ENCODE assay signal across 15 cellular contexts in genomic region chr19:56273563-56274117, GRCh38. TPM values are rescaled to one million over a fixed set of nuclear protein-coding genes. Genes with fewer than 3 reads are reported as not detected.
DNase-seq lines count a peak whose midpoint lies in the region; TF ChIP-seq lines count a peak whose summit lies in the region.
"Had no signal": no experiment of that assay in that cellular context is flagged by ENCODE, and none has a peak within 500 bp of the region (broad histone marks: within the 10 kb centered on the region; RNA-seq: fewer than 3 reads in every experiment).

No MANE protein-coding gene starts in this region.

- DNase-seq in HFF-Myc (ENCODE audit: extremely low read depth, low read depth) (peak; percentile 14), SK-N-SH (no peak), fibroblast of mammary gland (ENCODE audit: low read depth) (peak; percentile 53), trophoblast cell (peak; percentile 7 to 24), kidney glomerular epithelial cell (lab: John Stamatoyannopoulos, UW) (no peak), T-helper 2 cell (no peak)
- no peak for DNase-seq in activated effector memory CD4-positive, alpha-beta T cell treated with anti-CD3 and anti-CD28 coated beads, Interleukin-2, amount 50 U/mL, for 16 hours
- DNase-seq: activated gamma-delta T cell, NCI-H1105, pancreas had no signal

- H4K91ac ChIP-seq in trophoblast cell (ENCODE audit: low read depth, low read length) = no peak overlapping the region

- no peak overlapping the region for H2AK5ac ChIP-seq in trophoblast cell (ENCODE audit: low read length)

- no peaks in the 10 kb centered on the region for H3K9me2 ChIP-seq in SK-N-SH

- H3K36me3 ChIP-seq in SK-N-SH (replicated peaks in 1 of 2; ENCODE audit: control insufficient read depth in 1 of 2, insufficient read depth in 2 of 2, low read length in 1 of 2) (peaks cover 0 to 7% of the 10 kb centered on the region in 2 experiments), trophoblast cell (ENCODE audit: control insufficient read depth in 1 of 2, insufficient read depth in 2 of 2, low read length in 2 of 2) (no peaks in the 10 kb centered on the region)
- H3K36me3 ChIP-seq: BLaER1, pancreas, vagina had no signal

- H2BK5ac ChIP-seq in trophoblast cell (ENCODE audit: low read depth, low read length, poor library complexity) = no peak overlapping the region

- H3K4me3 ChIP-seq in HFF-Myc (replicated peaks; ENCODE audit: low read depth, low read length) (no peak overlapping the region), SK-N-SH (ENCODE audit: low read depth in 2 of 2, low read length in 1 of 2) (no peak overlapping the region), fibroblast of mammary gland (ENCODE audit: control insufficient read depth, low read depth, low read length) (no peak overlapping the region), trophoblast cell (ENCODE audit: low read depth, low read length) (no peak overlapping the region)
- H3K4me3 ChIP-seq: ascending aorta, BLaER1, pancreas, skin epidermis, vagina had no signal

- H3K4me1 ChIP-seq in SK-N-SH (ENCODE audit: control insufficient read depth in 1 of 2, insufficient read depth in 2 of 2, low read depth in 1 of 2, low read length in 1 of 2) (peaks cover 12 to 22% of the 10 kb centered on the region in 2 experiments), trophoblast cell (ENCODE audit: control insufficient read depth in 1 of 2, insufficient read depth in 2 of 2, low read length in 2 of 2) (no peaks in the 10 kb centered on the region)
- H3K4me1 ChIP-seq: ascending aorta, BLaER1, pancreas, vagina had no signal

- H4K12ac ChIP-seq in trophoblast cell (ENCODE audit: low read depth, low read length) = no peak overlapping the region

- no peaks in the 10 kb centered on the region for H3K9me3 ChIP-seq in SK-N-SH
- H3K9me3 ChIP-seq in trophoblast cell (ENCODE audit: insufficient read depth, low read depth, low read length) = no peaks in the 10 kb centered on the region
- H3K9me3 ChIP-seq: ascending aorta, pancreas, vagina had no signal

- H3K4ac ChIP-seq in trophoblast cell (ENCODE audit: low read depth, low read length) = no peak overlapping the region

- POLR2A ChIA-PET in SK-N-SH (lab: Yijun Ruan, JAX) = no interaction called here

- H3K23ac ChIP-seq in trophoblast cell (ENCODE audit: low read length) = no peak overlapping the region

- H4K20me1 ChIP-seq in SK-N-SH (ENCODE audit: insufficient read depth) = no peaks in the 10 kb centered on the region
- H4K20me1 ChIP-seq: BLaER1 had no signal

- H3K4me2 ChIP-seq in SK-N-SH = no peak overlapping the region
- H3K4me2 ChIP-seq in trophoblast cell (ENCODE audit: low read length) = no peak overlapping the region
- H3K4me2 ChIP-seq: BLaER1 had no signal

- TF ChIP-seq RAD21 in SK-N-SH (IDR thresholded peaks at IDR 0.05; ENCODE audit: low read length) = no peak

- H3F3A ChIP-seq in SK-N-SH (replicated peaks; ENCODE audit: insufficient read depth) = peaks cover 35% of the 10 kb centered on the region

- H3K79me1 ChIP-seq in trophoblast cell (ENCODE audit: low read length) = no peaks in the 10 kb centered on the region

- no peak for TF ChIP-seq EP300 in SK-N-SH (IDR thresholded peaks at IDR 0.05; ENCODE audit: borderline replicate concordance in 1 of 2, low read depth in 1 of 2, low read length in 1 of 2)

- no peak overlapping the region for H2BK120ac ChIP-seq in trophoblast cell (ENCODE audit: insufficient read depth, low read length, poor library complexity)

- CTCF ChIA-PET in SK-N-SH (lab: Yijun Ruan, JAX) = interaction anchor here (1.7 kb wide), 1 partner anchor 21 kb away, joined by 5 read pairs; no protein-coding TSS in a partner anchor

- 31% methylated on average over 6 of the region's 6 CpGs for WGBS in SK-N-SH (ENCODE audit: low lambda C conversion rate)
- WGBS in trophoblast cell (ENCODE audit: extremely low coverage, insufficient coverage, insufficient read length) = no CpG with 5 or more reads among the region's 6 CpGs

- no peaks in the 10 kb centered on the region for H3K27me3 ChIP-seq in SK-N-SH (ENCODE audit: insufficient read depth)
- no peaks in the 10 kb centered on the region for H3K27me3 ChIP-seq in trophoblast cell (ENCODE audit: insufficient read depth, low read length)
- H3K27me3 ChIP-seq: ascending aorta, BLaER1, pancreas, vagina had no signal

- H3K18ac ChIP-seq in trophoblast cell (ENCODE audit: low read length) = no peak overlapping the region

- H4K8ac ChIP-seq in trophoblast cell (ENCODE audit: low read depth, low read length) = no peak overlapping the region

- H3K9ac ChIP-seq in SK-N-SH = no peak overlapping the region
- no peak overlapping the region for H3K9ac ChIP-seq in trophoblast cell (ENCODE audit: low read length)
- H3K9ac ChIP-seq: BLaER1 had no signal

- H3K79me2 ChIP-seq in SK-N-SH (ENCODE audit: insufficient read depth) (no peaks in the 10 kb centered on the region), trophoblast cell (ENCODE audit: control insufficient read depth, insufficient read depth, low read length, poor library complexity) (no peaks in the 10 kb centered on the region)

- H2BK12ac ChIP-seq in trophoblast cell (ENCODE audit: low read length) = no peak overlapping the region

- peak overlapping the region in 1 of 2 experiments; percentile 44; a peak in 2 of 4 replicates for H3K27ac ChIP-seq in SK-N-SH (ENCODE audit: low read depth in 2 of 2, low read length in 1 of 2)
- H3K27ac ChIP-seq in trophoblast cell (ENCODE audit: low read depth, low read length) = no peak overlapping the region
- H3K27ac ChIP-seq: ascending aorta, BLaER1, pancreas, skin epidermis, vagina had no signal

- no peak overlapping the region for H3K14ac ChIP-seq in trophoblast cell (ENCODE audit: low read length)

- no peak for TF ChIP-seq CTCF in HFF-Myc (IDR thresholded peaks at IDR 0.05; ENCODE audit: low read depth, low read length, missing control alignments)
- no peak for TF ChIP-seq CTCF in SK-N-SH (IDR thresholded peaks at IDR 0.05)
- TF ChIP-seq CTCF in fibroblast of mammary gland (conservative IDR thresholded peaks at IDR 0.05; ENCODE audit: control insufficient read depth, insufficient read depth, low read depth, low read length) = no peak

- no peak overlapping the region for H2AFZ ChIP-seq in SK-N-SH (ENCODE audit: low read depth)
- no peak overlapping the region for H2AFZ ChIP-seq in trophoblast cell (ENCODE audit: insufficient read depth, low read length, poor library complexity)

TF ChIP-seq in SK-N-SH, 30 proteins besides CTCF, POLR2A, EP300 and RAD21:
- TF ChIP-seq, protein P1, sequence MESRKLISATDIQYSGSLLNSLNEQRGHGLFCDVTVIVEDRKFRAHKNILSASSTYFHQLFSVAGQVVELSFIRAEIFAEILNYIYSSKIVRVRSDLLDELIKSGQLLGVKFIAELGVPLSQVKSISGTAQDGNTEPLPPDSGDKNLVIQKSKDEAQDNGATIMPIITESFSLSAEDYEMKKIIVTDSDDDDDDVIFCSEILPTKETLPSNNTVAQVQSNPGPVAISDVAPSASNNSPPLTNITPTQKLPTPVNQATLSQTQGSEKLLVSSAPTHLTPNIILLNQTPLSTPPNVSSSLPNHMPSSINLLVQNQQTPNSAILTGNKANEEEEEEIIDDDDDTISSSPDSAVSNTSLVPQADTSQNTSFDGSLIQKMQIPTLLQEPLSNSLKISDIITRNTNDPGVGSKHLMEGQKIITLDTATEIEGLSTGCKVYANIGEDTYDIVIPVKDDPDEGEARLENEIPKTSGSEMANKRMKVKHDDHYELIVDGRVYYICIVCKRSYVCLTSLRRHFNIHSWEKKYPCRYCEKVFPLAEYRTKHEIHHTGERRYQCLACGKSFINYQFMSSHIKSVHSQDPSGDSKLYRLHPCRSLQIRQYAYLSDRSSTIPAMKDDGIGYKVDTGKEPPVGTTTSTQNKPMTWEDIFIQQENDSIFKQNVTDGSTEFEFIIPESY (IDR thresholded peaks at IDR 0.05; ENCODE audit: borderline replicate concordance, low read depth) = no peak
- TF ChIP-seq FOSL2 (IDR thresholded peaks at IDR 0.05; ENCODE audit: borderline replicate concordance, low read depth) = peak; percentile 26; the same call in 1 of the 2 replicates

RNA-seq across cellular contexts. Expression of gene EDDM13, which starts 1.1 kb away (rescaled TPM):
- not detected in 2 replicates for polyA plus RNA-seq in SK-N-SH (2012; rRNA removed)
- not detected in 2 replicates for polyA plus RNA-seq in SK-N-SH (2012; cell fraction: cytosol; rRNA removed)
- polyA plus RNA-seq in SK-N-SH (2012; cell fraction: nucleus; rRNA removed) = not detected in 2 replicates
- polyA plus RNA-seq in trophoblast cell (2013) = not detected in 2 replicates
- polyA plus RNA-seq: H1 had no signal

RNA-seq across cellular contexts. Expression of gene ZSCAN5A, which starts 41.0 kb away (rescaled TPM):
- 6.8 and 11.7 TPM in 2 replicates for polyA plus RNA-seq in SK-N-SH (2012; rRNA removed)
- polyA plus RNA-seq in SK-N-SH (2012; cell fraction: cytosol; rRNA removed) = 5.3 and 5.8 TPM in 2 replicates
- 6.7 and 8.1 TPM in 2 replicates for polyA plus RNA-seq in SK-N-SH (2012; cell fraction: nucleus; rRNA removed)
- 6.4 and 6.9 TPM in 2 replicates for polyA plus RNA-seq in trophoblast cell (2013)

Comparison
In these comparisons a context has a peak if more than half of its experiments do, and no peak if none do; other contexts are left out.
1. DNase-seq: peak in HFF-Myc (single experiment), fibroblast of mammary gland (single experiment) and trophoblast cell (2 of 2); none in SK-N-SH (single experiment), activated effector memory CD4-positive, alpha-beta T cell treated with anti-CD3 and anti-CD28 coated beads, Interleukin-2, amount 50 U/mL, for 16 hours (single experiment), kidney glomerular epithelial cell (single experiment) and T-helper 2 cell (0 of 5).